Comparison of ENCODE assay signal across 19 cellular contexts in the genomic region with DNA sequence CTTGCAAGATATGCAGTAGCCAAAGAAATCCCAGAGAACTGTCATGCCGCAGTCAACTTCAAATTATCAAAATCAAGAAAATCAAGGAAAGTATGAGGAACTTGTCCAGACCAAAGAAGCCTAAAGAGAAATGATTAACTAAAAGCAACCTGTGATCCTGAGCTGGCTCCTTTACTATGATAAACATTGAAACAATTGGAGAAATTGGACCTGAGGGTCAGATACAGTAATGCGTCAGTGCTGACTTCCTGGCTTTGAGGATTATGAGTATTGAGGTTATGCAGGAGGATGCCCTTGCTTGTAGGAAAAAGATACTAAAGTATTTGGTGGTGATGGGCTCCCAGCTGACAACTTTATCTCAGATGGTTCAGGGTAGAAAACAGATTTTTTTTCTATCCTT.
"Had no signal": no experiment of that assay in that cellular context is flagged by ENCODE, and none has a peak within 500 bp of the region (broad histone marks: within the 10 kb centered on the region; RNA-seq: fewer than 3 reads in every experiment).

No MANE protein-coding gene starts in this region.

- H3K27me3 ChIP-seq: ascending aorta, upper lobe of left lung had no signal

- DNase-seq: activated CD8-positive, alpha-beta memory T cell treated with anti-CD3 and anti-CD28 coated beads, Interleukin-2, amount 50 U/mL, for 48 hours; activated CD8-positive, alpha-beta T cell treated with anti-CD3 and anti-CD28 coated beads for 36 hours; activated naive CD4-positive, alpha-beta T cell treated with Interleukin-2 at 50 U/mL for 16 hours; activated naive CD8-positive, alpha-beta T cell treated with anti-CD3 and anti-CD28 coated beads, Interleukin-2, amount 50 U/mL, for 24 hours; caudate nucleus; endodermal cell; mucosa of descending colon; naive thymus-derived CD8-positive, alpha-beta T cell; nucleus accumbens; stimulated activated CD4-positive, alpha-beta T cell treated with anti-CD3 and anti-CD28 coated beads, Interleukin-2, amount 100 ng/mL, for 48 hours; stimulated activated CD8-positive, alpha-beta memory T cell treated with anti-CD3 and anti-CD28 coated beads, Interleukin-4, amount 100 ng/mL, for 48 hours; stimulated activated naive CD8-positive, alpha-beta T cell treated with anti-CD3 and anti-CD28 coated beads, Interleukin-15, Interleukin-2, amounts not matched to agents 100 U/mL and 50 U/mL, for 24 hours; T-helper 9 cell; upper lobe of left lung had no signal

- H3K36me3 ChIP-seq: ascending aorta, upper lobe of left lung had no signal

- H3K4me3 ChIP-seq: ascending aorta, coronary artery, lung, mucosa of descending colon, upper lobe of left lung had no signal

- ATAC-seq: activated CD8-positive, alpha-beta T cell treated with anti-CD3 and anti-CD28 coated beads for 36 hours; activated naive CD8-positive, alpha-beta T cell treated with anti-CD3 and anti-CD28 coated beads, Interleukin-2, amount 50 U/mL, for 24 hours; esophagus mucosa; mucosa of descending colon; naive thymus-derived CD8-positive, alpha-beta T cell; sciatic nerve; stimulated activated naive CD8-positive, alpha-beta T cell treated with anti-CD3 and anti-CD28 coated beads, Interleukin-15, Interleukin-2, amounts not matched to agents 100 U/mL and 50 U/mL, for 24 hours had no signal

- H3K9me3 ChIP-seq: ascending aorta, mucosa of descending colon, upper lobe of left lung had no signal

- H3K27ac ChIP-seq: coronary artery, upper lobe of left lung had no signal
